11 cellular contexts compared by ENCODE assay signal in the genomic region with DNA sequence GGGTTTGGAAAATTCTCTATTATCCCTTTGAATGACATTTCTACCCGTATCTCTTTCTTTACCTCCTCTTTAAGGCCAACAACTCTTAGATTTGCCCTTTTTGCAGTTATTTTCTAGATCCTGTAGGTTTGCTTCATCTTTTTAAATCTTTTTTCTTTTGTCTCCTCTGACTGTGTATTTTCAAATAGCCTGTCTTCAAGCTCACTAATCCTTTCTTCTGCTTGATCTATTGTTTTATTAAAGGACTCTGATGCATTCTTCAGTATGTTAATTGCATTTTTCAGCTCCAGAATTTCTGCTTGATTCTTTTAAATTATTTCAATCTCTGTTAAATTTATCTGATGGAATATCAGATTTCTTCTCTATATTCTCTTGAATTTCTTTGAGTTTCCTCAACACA.
"Had no signal": no experiment of that assay in that cellular context is flagged by ENCODE, and none has a peak within 500 bp of the region (broad histone marks: within the 10 kb centered on the region; RNA-seq: fewer than 3 reads in every experiment).

No MANE protein-coding gene starts in this region.

- H3K36me3 ChIP-seq: HAP-1 had no signal

- FAIRE-seq: H1, H54 had no signal

- H3K4me1 ChIP-seq: HAP-1 had no signal

- DNase-seq: GM23248, GOT3, H7, H9, HCEC 1CT, HFFc6 had no signal

- H3K9ac ChIP-seq: GM23248 had no signal

- H3K4me2 ChIP-seq: GM23338 had no signal

- H3K4me3 ChIP-seq: GM23248, GM23338, HAP-1 had no signal

- H3K27ac ChIP-seq: GM23248 had no signal

- ATAC-seq: GM23338, HCT116 had no signal

- H3K9me3 ChIP-seq: HAP-1 had no signal

- H2AFZ ChIP-seq: GM23248, GM23338 had no signal
